23 cellular contexts compared by ENCODE assay signal in the genomic region with DNA sequence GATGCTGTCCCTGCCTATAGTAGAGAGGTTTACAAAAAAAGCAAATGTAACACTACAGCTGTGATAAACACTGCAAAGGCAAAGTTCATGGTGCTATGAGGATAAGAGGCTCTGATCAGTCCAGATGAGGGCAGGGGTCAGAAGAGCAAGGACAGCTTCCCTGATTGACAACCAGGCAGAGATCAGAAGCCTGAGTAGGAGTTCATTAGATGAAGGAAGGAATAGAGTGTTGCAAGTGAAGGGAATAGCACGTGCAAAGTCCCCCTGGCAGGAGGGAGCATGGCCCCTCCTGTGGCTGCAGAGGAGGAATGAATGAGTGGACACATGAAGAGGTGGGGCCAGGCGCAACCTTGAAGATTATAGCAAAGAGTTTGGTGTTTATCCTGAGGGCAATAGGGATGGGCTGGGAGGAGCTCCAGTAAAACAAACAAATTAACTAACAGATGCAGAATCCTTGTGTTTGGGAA.
"Had no signal": no experiment of that assay in that cellular context is flagged by ENCODE, and none has a peak within 500 bp of the region (broad histone marks: within the 10 kb centered on the region; RNA-seq: fewer than 3 reads in every experiment).

No MANE protein-coding gene starts in this region.

- H3K9me3 ChIP-seq: SJSA1 had no signal

- H3K27me3 ChIP-seq: SJSA1 had no signal

- H3K4me1 ChIP-seq: SJSA1 had no signal

- ATAC-seq: K562 had no signal

- H3K36me3 ChIP-seq: SJSA1 had no signal

- H3K27me3 Mint-ChIP-seq: IgD-negative memory B cell had no signal

- H3K27ac ChIP-seq: KMS-11, SJSA1, SK-N-MC had no signal

- H3K9ac ChIP-seq: KMS-11 had no signal

- H3K4me3 Mint-ChIP-seq: IgD-negative memory B cell had no signal

- H3K4me3 ChIP-seq: K562, SJSA1, SK-N-MC had no signal

- H3K36me3 Mint-ChIP-seq: IgD-negative memory B cell had no signal

- DNase-seq: Kasumi-1, MV-4-11, NCI-H1048, NCI-H1105, NCI-H1417, NCI-H1436 treated with DMSO at 0.1 percent for 48 hours, NCI-H1694, NCI-H187 treated with DMSO at 0.1 percent for 48 hours, NCI-H2029 treated with DMSO at 0.1 percent for 48 hours, NCI-H2171 treated with DMSO at 0.1 percent for 48 hours, NCI-H2227 treated with DMSO at 0.1 percent for 48 hours, NCI-H524, NCI-H526 treated with DMSO at 0.1 percent for 48 hours, NCI-H774, Right ventricle myocardium superior, RPMI8226, SIG-M5 had no signal

- FAIRE-seq: K562, RCC 7860 had no signal

- H3K4me1 Mint-ChIP-seq: IgD-negative memory B cell had no signal
